In the genomic region with DNA sequence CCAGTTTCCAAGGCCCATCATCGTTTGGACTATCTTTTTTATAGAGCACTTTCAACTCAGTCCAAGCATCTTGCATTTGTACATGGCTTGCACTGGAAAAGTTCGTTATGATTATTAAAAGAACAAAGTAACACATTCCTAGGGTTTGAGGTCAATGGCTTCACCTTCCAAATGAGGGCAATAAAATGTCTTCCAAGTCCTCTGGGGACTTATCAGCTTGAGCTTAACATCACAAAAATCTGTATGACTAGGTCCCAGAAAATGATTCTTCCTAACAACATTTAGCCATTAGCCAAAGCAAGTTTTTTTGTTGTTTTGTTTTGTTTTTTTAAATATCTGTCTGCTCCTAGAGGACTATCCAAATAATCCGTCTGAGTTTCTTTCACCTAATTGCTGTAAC, we compare ENCODE assay signal across 24 cellular contexts.
DNase-seq lines count a peak whose midpoint lies in the region; ATAC-seq, FAIRE-seq and TF ChIP-seq lines count a peak whose summit lies in the region.
"Had no signal": no experiment of that assay in that cellular context is flagged by ENCODE, and none has a peak within 500 bp of the region (broad histone marks: within the 10 kb centered on the region; RNA-seq: fewer than 3 reads in every experiment).

No MANE protein-coding gene starts in this region.

- in situ Hi-C loops in gastrocnemius medialis (cut with MboI; ENCODE audit: low sequenced_read_pairs in 4 of 4) = loop anchor here in 1 of 4 donors (25.0 kb wide), 1 partner anchor 802 kb away; no protein-coding TSS in a partner anchor

- H3K27me3 ChIP-seq in suprapubic skin (no peaks in the 10 kb centered on the region), gastrocnemius medialis (no peaks in the 10 kb centered on the region)
- H3K27me3 ChIP-seq: BLaER1, MG63 had no signal

- ATAC-seq in gastrocnemius medialis (no peak), Right ventricle myocardium superior (ENCODE audit: poor library complexity) (no peak)
- ATAC-seq: GM12878, Right ventricle myocardium inferior, T-cell had no signal

- H3K27ac ChIP-seq in HEK293 (ENCODE audit: extremely low read depth, low read depth, low read length) = no peak overlapping the region
- peak overlapping the region; percentile 53 for H3K27ac ChIP-seq in suprapubic skin
- no peak overlapping the region for H3K27ac ChIP-seq in gastrocnemius medialis
- H3K27ac ChIP-seq: BLaER1, PC-9 had no signal

- H3K4me1 ChIP-seq in HEK293 (ENCODE audit: control insufficient read depth, insufficient read depth, low read length) (no peaks in the 10 kb centered on the region; the same call in 1 of the 2 replicates), suprapubic skin (peaks cover 7% of the 10 kb centered on the region), gastrocnemius medialis (no peaks in the 10 kb centered on the region)
- H3K4me1 ChIP-seq: BLaER1, HAP-1 had no signal

- DNase-seq in D721Med (ENCODE audit: insufficient read length, low spot score) (no peak), fibroblast of villous mesenchyme (ENCODE audit: low read depth) (peak; percentile 27), suprapubic skin (ENCODE audit: low spot score in 2 of 2) (no peak), gastrocnemius medialis (no peak), Right ventricle myocardium superior (no peak)
- no peak for DNase-seq in activated naive CD4-positive, alpha-beta T cell treated with anti-CD3 and anti-CD28 coated beads, Interleukin-2, amount 50 U/mL, for 16 hours
- DNase-seq: CD4-positive, alpha-beta T cell; DMS79 treated with DMSO at 0.1 percent for 48 hours; GOT3; IMR-90; KG1; MG63; NCI-H1105 treated with DMSO at 0.1 percent for 48 hours; NCI-H146; NCI-H1930; NCI-H2107; NCI-H774; PC-9; T-cell had no signal

- TF ChIP-seq EP300 in suprapubic skin (IDR thresholded peaks at IDR 0.05) = no peak

- CTCF ChIA-PET in HEK293 (lab: Yijun Ruan, JAX) = interaction anchor here (0.6 kb wide), 1 partner anchor 14 kb away, joined by 3 read pairs; no protein-coding TSS in a partner anchor

- intact Hi-C loops in gastrocnemius medialis (cut with DNase I; ENCODE audit: low total_unique reads) = no loop called here
- intact Hi-C loops in Right ventricle myocardium superior (cut with DNase I) = no loop called here

- H3K36me3 ChIP-seq in HEK293 (ENCODE audit: control insufficient read depth in 2 of 2, insufficient read depth in 1 of 2, low read length in 2 of 2) = no peaks in the 10 kb centered on the region
- H3K36me3 ChIP-seq in suprapubic skin = no peaks in the 10 kb centered on the region
- no peaks in the 10 kb centered on the region for H3K36me3 ChIP-seq in gastrocnemius medialis
- H3K36me3 ChIP-seq: BLaER1, HAP-1, MG63 had no signal

- POLR2A ChIA-PET in HEK293 (lab: Yijun Ruan, JAX) = no interaction called here

- WGBS in suprapubic skin = 48% methylated on average over 3 of the region's 3 CpGs

- H3K4me3 ChIP-seq in HEK293 (ENCODE audit: low read depth, low read length) = no peak overlapping the region
- H3K4me3 ChIP-seq in fibroblast of villous mesenchyme (ENCODE audit: low read depth, low read length) = no peak overlapping the region
- no peak overlapping the region for H3K4me3 ChIP-seq in suprapubic skin
- H3K4me3 ChIP-seq in gastrocnemius medialis = no peak overlapping the region
- H3K4me3 ChIP-seq: BLaER1, GM12878, HAP-1, MG63, PC-9 had no signal

- peak; percentile 38 for FAIRE-seq in D721Med (lab: Jason Lieb, UNC)
- FAIRE-seq: GM12878 had no signal

- TF ChIP-seq CTCF in D721Med (IDR thresholded peaks at IDR 0.05; ENCODE audit: insufficient read depth, missing control alignments) (no peak), HEK293 (tag by site-specific recombination; IDR thresholded peaks at IDR 0.05) (no peak), fibroblast of villous mesenchyme (IDR thresholded peaks at IDR 0.05; ENCODE audit: insufficient read depth, low read depth, low read length) (no peak), suprapubic skin (IDR thresholded peaks at IDR 0.05) (no peak), gastrocnemius medialis (IDR thresholded peaks at IDR 0.05 in 4 of 5, conservative IDR thresholded peaks at IDR 0.05 in 1 of 5) (no peak)

- H3K9me3 ChIP-seq in HEK293 (ENCODE audit: control insufficient read depth, insufficient read depth, low read depth, low read length) = no peaks in the 10 kb centered on the region
- H3K9me3 ChIP-seq in suprapubic skin = no peaks in the 10 kb centered on the region
- H3K9me3 ChIP-seq in gastrocnemius medialis = no peaks in the 10 kb centered on the region
- H3K9me3 ChIP-seq: BLaER1, HAP-1, MG63 had no signal

- TF ChIP-seq POLR2A in suprapubic skin (IDR thresholded peaks at IDR 0.05) (no peak), gastrocnemius medialis (IDR thresholded peaks at IDR 0.05) (no peak)

TF ChIP-seq in HEK293, 187 proteins besides CTCF, POLR2A, EP300 and RAD21:
- TF ChIP-seq, protein P1, sequence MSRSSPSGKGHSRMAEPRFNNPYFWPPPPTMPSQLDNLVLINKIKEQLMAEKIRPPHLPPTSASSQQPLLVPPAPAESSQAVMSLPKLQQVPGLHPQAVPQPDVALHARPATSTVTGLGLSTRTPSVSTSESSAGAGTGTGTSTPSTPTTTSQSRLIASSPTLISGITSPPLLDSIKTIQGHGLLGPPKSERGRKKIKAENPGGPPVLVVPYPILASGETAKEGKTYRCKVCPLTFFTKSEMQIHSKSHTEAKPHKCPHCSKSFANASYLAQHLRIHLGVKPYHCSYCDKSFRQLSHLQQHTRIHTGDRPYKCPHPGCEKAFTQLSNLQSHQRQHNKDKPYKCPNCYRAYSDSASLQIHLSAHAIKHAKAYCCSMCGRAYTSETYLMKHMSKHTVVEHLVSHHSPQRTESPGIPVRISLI (tag by site-specific recombination; IDR thresholded peaks at IDR 0.05) = 0 out of 2 replicates have a peak, but pooled peaks have one; percentile 17
- no peak for TF ChIP-seq ZBTB48 (tag by site-specific recombination; IDR thresholded peaks at IDR 0.05)
TF ChIP-seq in HEK293: peak in this region for 1.
